In genomic region chr4:185205073-185205472, GRCh38 we compare ENCODE assay signal across 8 cellular contexts. TPM values are rescaled to one million over a fixed set of nuclear protein-coding genes. Genes with fewer than 3 reads are reported as not detected.
DNase-seq lines count a peak whose midpoint lies in the region; ATAC-seq and TF ChIP-seq lines count a peak whose summit lies in the region.
"Not testable (repeated sequence)": the region's sequence is repeated elsewhere in the genome, so short reads cannot be mapped to it uniquely, and the experiment has no call there.

No MANE protein-coding gene starts in this region.

- H3K9me2 ChIP-seq in HCT116 (ENCODE audit: insufficient read depth); hepatocyte (replicated peaks; ENCODE audit: insufficient read depth): not testable (repeated sequence)

- not testable (repeated sequence) for TF ChIP-seq RAD21 in HCT116 (IDR thresholded peaks at IDR 0.05; ENCODE audit: low read depth)

- CTCF ChIA-PET in CD4-positive, alpha-beta memory T cell (lab: Charles Lee; ENCODE audit: partially characterized antibody) = interaction anchor here (1.0 to 1.1 kb wide), 2 partner anchors 46 to 47 kb away, joined by 3 read pairs; no protein-coding TSS in a partner anchor
- CTCF ChIA-PET in HCT116 (lab: Charles Lee) (interaction anchor here (1.1 kb wide), 1 partner anchor 21 kb away, joined by 3 read pairs; no protein-coding TSS in a partner anchor), T-cell (lab: Charles Lee) (interaction anchor here in 1 of 2 donors (0.9 kb wide), 1 partner anchor 49 kb away, joined by 4 read pairs; no protein-coding TSS in a partner anchor), MCF 10A (lab: Yijun Ruan, JAX) (interaction anchor here (0.8 kb wide), 1 partner anchor 18 kb away, joined by 3 read pairs; no protein-coding TSS in a partner anchor)

- peak overlapping the region; percentile 91 for H3K9ac ChIP-seq in HCT116 (ENCODE audit: low read length)

- WGBS in hepatocyte (ENCODE audit: low lambda C conversion rate, missing lambda C conversion rate) = 95% methylated on average over 13 of the region's 13 CpGs

- peaks cover 26 to 58% (median 44%) of the 10 kb centered on the region in 4 donors for H3K4me1 Mint-ChIP-seq in CD4-positive, alpha-beta memory T cell
- peaks cover 48 to 56% (median 49%) of the 10 kb centered on the region in 3 donors for H3K4me1 Mint-ChIP-seq in T-cell
- H3K4me1 Mint-ChIP-seq in activated T-helper 1 cell treated with anti-CD3 and anti-CD28 coated beads, Interleukin-12 subunit alpha, Interleukin-12 subunit beta, Interleukin-2, Interleukin-4 antibody, amounts not matched to agents 30 ng/mL and 10 ng/mL and 1 ng/mL, durations not matched to agents 14 hours and 24 hours and 36 hours (ENCODE audit: low read depth) = peaks cover 42% of the 10 kb centered on the region
- not testable (repeated sequence) for H3K4me1 Mint-ChIP-seq in MCF 10A (ENCODE audit: insufficient read depth, unreplicated experiment)
- peaks cover 30% of the 10 kb centered on the region for H3K4me1 Mint-ChIP-seq in type B pancreatic cell (ENCODE audit: unreplicated experiment)

- H3K4me3 Mint-ChIP-seq in CD4-positive, alpha-beta memory T cell = peak overlapping the region in 7 of 8 donors; percentile 25 to 97 (median 90)
- H3K4me3 Mint-ChIP-seq in T-cell (peak overlapping the region; percentile 83 to 95 (median 95)), MCF 10A (ENCODE audit: unreplicated experiment) (peak overlapping the region; percentile 90), type B pancreatic cell (peak overlapping the region; percentile 85)
- peak overlapping the region; percentile 82 for H3K4me3 Mint-ChIP-seq in activated T-helper 1 cell treated with anti-CD3 and anti-CD28 coated beads, Interleukin-12 subunit alpha, Interleukin-12 subunit beta, Interleukin-2, Interleukin-4 antibody, amounts not matched to agents 30 ng/mL and 10 ng/mL and 1 ng/mL, durations not matched to agents 14 hours and 24 hours and 36 hours

- H3K4me2 ChIP-seq in HCT116 (ENCODE audit: low read length) (peak overlapping the region; percentile 86), hepatocyte (peak overlapping the region; percentile 78), osteoblast (ENCODE audit: insufficient read depth, low read length) (peak overlapping the region; percentile 100)

- not testable (repeated sequence) for H4K20me1 ChIP-seq in HCT116 (ENCODE audit: insufficient read depth); hepatocyte (ENCODE audit: insufficient read depth, poor library complexity, severe bottlenecking); osteoblast (ENCODE audit: insufficient read depth, low read length)

- not testable (repeated sequence) for TF ChIP-seq CTCF in HCT116 (IDR thresholded peaks at IDR 0.05 in 2 of 3, conservative IDR thresholded peaks at IDR 0.05 in 1 of 3; ENCODE audit: borderline replicate concordance in 1 of 3, insufficient read depth in 1 of 3, low read depth in 2 of 3, low read length in 2 of 3); MCF 10A (IDR thresholded peaks at IDR 0.05; ENCODE audit: unreplicated experiment); hepatocyte (IDR thresholded peaks at IDR 0.05; ENCODE audit: poor library complexity); osteoblast (IDR thresholded peaks at IDR 0.05; ENCODE audit: extremely low read depth, low read depth, low read length); type B pancreatic cell (conservative IDR thresholded peaks at IDR 0.05)

- not testable (repeated sequence) for DNase-seq in CD4-positive, alpha-beta memory T cell; HCT116 (ENCODE audit: low read depth, low spot score); T-cell; activated T-helper 1 cell treated with anti-CD3 and anti-CD28 coated beads, Interleukin-12 subunit alpha, Interleukin-12 subunit beta, Interleukin-2, Interleukin-4 antibody, amounts not matched to agents 30 ng/mL and 10 ng/mL and 1 ng/mL, durations not matched to agents 14 hours and 24 hours and 36 hours (ENCODE audit: low spot score); MCF 10A (ENCODE audit: unreplicated experiment); hepatocyte (ENCODE audit: low spot score); osteoblast (ENCODE audit: insufficient read length, low spot score, missing footprints); type B pancreatic cell (ENCODE audit: extremely low spot score, unreplicated experiment)

- H3K4me1 ChIP-seq in CD4-positive, alpha-beta memory T cell (ENCODE audit: insufficient read depth, low read length) = peaks cover 53% of the 10 kb centered on the region
- H3K4me1 ChIP-seq in HCT116 (ENCODE audit: control insufficient read depth in 1 of 2, insufficient read depth in 2 of 2, low read length in 2 of 2) = peaks cover 37 to 49% of the 10 kb centered on the region in 2 experiments
- peaks cover 25% of the 10 kb centered on the region for H3K4me1 ChIP-seq in hepatocyte (ENCODE audit: insufficient read depth)
- H3K4me1 ChIP-seq in osteoblast (ENCODE audit: insufficient read depth, low read length) = peaks cover 31% of the 10 kb centered on the region

- H3K36me3 Mint-ChIP-seq in CD4-positive, alpha-beta memory T cell = peaks cover 4 to 14% of the 10 kb centered on the region in 2 donors
- not testable (repeated sequence) for H3K36me3 Mint-ChIP-seq in T-cell; activated T-helper 1 cell treated with anti-CD3 and anti-CD28 coated beads, Interleukin-12 subunit alpha, Interleukin-12 subunit beta, Interleukin-2, Interleukin-4 antibody, amounts not matched to agents 30 ng/mL and 10 ng/mL and 1 ng/mL, durations not matched to agents 14 hours and 24 hours and 36 hours (ENCODE audit: low read depth); MCF 10A (ENCODE audit: insufficient read depth, unreplicated experiment); type B pancreatic cell

- not testable (repeated sequence) for H3K9me3 ChIP-seq in CD4-positive, alpha-beta memory T cell (ENCODE audit: control insufficient read depth in 1 of 2, low read length in 2 of 2); HCT116 (ENCODE audit: control insufficient read depth in 1 of 2, insufficient read depth in 1 of 2, low read depth in 1 of 2, low read length in 2 of 2); hepatocyte (ENCODE audit: low read depth); osteoblast (ENCODE audit: low read depth, low read length)

- not testable (repeated sequence) for H2AFZ ChIP-seq in HCT116 (ENCODE audit: low read depth, low read length, poor library complexity, severe bottlenecking); hepatocyte
- H2AFZ ChIP-seq in osteoblast (ENCODE audit: low read length) = peak overlapping the region; percentile 96

- not testable (repeated sequence) for ATAC-seq in HCT116; T-cell (replicated peaks in 1 of 4)

- BruUV-seq in HCT116 (replicated peaks; lab: Mats Ljungman, UMichigan); MCF 10A (replicated peaks; lab: Mats Ljungman, UMichigan): not testable (repeated sequence)

- H3K27ac ChIP-seq in CD4-positive, alpha-beta memory T cell (ENCODE audit: low read depth, low read length) = peak overlapping the region; percentile 82
- H3K27ac ChIP-seq in HCT116 (ENCODE audit: low read depth, low read length) (peak overlapping the region; percentile 95), osteoblast (ENCODE audit: low read depth, low read length) (peak overlapping the region; percentile 83)
- H3K27ac ChIP-seq in hepatocyte = not testable (repeated sequence)

- not testable (repeated sequence) for TF ChIP-seq POLR2A in HCT116 (IDR thresholded peaks at IDR 0.05; ENCODE audit: borderline replicate concordance, extremely low read depth, insufficient read depth, insufficient read length)

- intact Hi-C loops in CD4-positive, alpha-beta memory T cell (cut with micrococcal nuclease) = loop anchor here (10.0 kb wide), 1 partner anchor 390 kb away; no protein-coding TSS in a partner anchor
- intact Hi-C loops in HCT116 (cut with micrococcal nuclease) (loop anchor here (2.0 kb wide), 1 partner anchor 100 kb away; no protein-coding TSS in a partner anchor), MCF 10A (cut with micrococcal nuclease) (loop anchor here (10.0 kb wide), 1 partner anchor 270 kb away; the partner anchor contains the start of gene CCDC110)
- intact Hi-C loops in activated T-helper 1 cell treated with anti-CD3 and anti-CD28 coated beads, Interleukin-12 subunit alpha, Interleukin-12 subunit beta, Interleukin-2, Interleukin-4 antibody, amounts not matched to agents 30 ng/mL and 10 ng/mL and 1 ng/mL, durations not matched to agents 14 hours and 24 hours and 36 hours (cut with micrococcal nuclease) = loop anchor here (2.0 to 10.0 kb wide), 3 partner anchors 140 to 670 kb away; partner anchors contain the start of genes CASP3 and PRIMPOL

- H3K27me3 Mint-ChIP-seq in CD4-positive, alpha-beta memory T cell; T-cell; activated T-helper 1 cell treated with anti-CD3 and anti-CD28 coated beads, Interleukin-12 subunit alpha, Interleukin-12 subunit beta, Interleukin-2, Interleukin-4 antibody, amounts not matched to agents 30 ng/mL and 10 ng/mL and 1 ng/mL, durations not matched to agents 14 hours and 24 hours and 36 hours (ENCODE audit: insufficient read depth); MCF 10A (ENCODE audit: insufficient read depth, unreplicated experiment); type B pancreatic cell: not testable (repeated sequence)

- H3K79me2 ChIP-seq in HCT116 (ENCODE audit: insufficient read depth, low read length) = peaks cover 34% of the 10 kb centered on the region
- H3K79me2 ChIP-seq in hepatocyte = peaks cover 23% of the 10 kb centered on the region
- H3K79me2 ChIP-seq in osteoblast (ENCODE audit: insufficient read depth, low read length) = peaks cover 44% of the 10 kb centered on the region

- H3K27me3 ChIP-seq in CD4-positive, alpha-beta memory T cell (ENCODE audit: insufficient read depth, low read length); HCT116 (ENCODE audit: insufficient read depth, low read length); hepatocyte; osteoblast (ENCODE audit: insufficient read depth, low read length): not testable (repeated sequence)

- POLR2A ChIA-PET in CD4-positive, alpha-beta memory T cell (lab: Charles Lee; ENCODE audit: partially characterized antibody) = interaction anchor here (0.9 to 2.0 kb wide), 8 partner anchors 8 to 221 kb away, joined by 3 to 10 read pairs (median 3); partner anchors contain the start of genes ANKRD37, LRP2BP and UFSP2
- POLR2A ChIA-PET in HCT116 (lab: Charles Lee) = not testable (repeated sequence)
- POLR2A ChIA-PET in T-cell (lab: Charles Lee) (interaction anchor here in 1 of 2 donors (1.5 kb wide), 1 partner anchor 49 kb away, joined by 5 read pairs; no protein-coding TSS in a partner anchor), MCF 10A (lab: Yijun Ruan, JAX) (interaction anchor here (0.9 to 2.0 kb wide), 6 partner anchors 24 to 391 kb away, joined by 3 to 25 read pairs (median 3); partner anchors contain the start of genes ANKRD37, LRP2BP and SLC25A4)

- H3K36me3 ChIP-seq in CD4-positive, alpha-beta memory T cell (ENCODE audit: insufficient read depth, low read length); HCT116 (ENCODE audit: control insufficient read depth in 1 of 2, insufficient read depth in 2 of 2, low read length in 2 of 2); hepatocyte (replicated peaks; ENCODE audit: insufficient read depth, low read depth); osteoblast (ENCODE audit: insufficient read depth, low read length): not testable (repeated sequence)

- RAD21 ChIA-PET in HCT116 (lab: Charles Lee; ENCODE audit: low non-redundant PET in 1 of 2, low total read pairs in 2 of 2, uncharacterized antibody in 2 of 2, unreplicated experiment in 2 of 2) = not testable (repeated sequence)

- peak overlapping the region in 6 of 7 donors; percentile 69 to 99 (median 96) for H3K27ac Mint-ChIP-seq in CD4-positive, alpha-beta memory T cell
- H3K27ac Mint-ChIP-seq in T-cell = peak overlapping the region; percentile 72 to 92
- H3K27ac Mint-ChIP-seq in activated T-helper 1 cell treated with anti-CD3 and anti-CD28 coated beads, Interleukin-12 subunit alpha, Interleukin-12 subunit beta, Interleukin-2, Interleukin-4 antibody, amounts not matched to agents 30 ng/mL and 10 ng/mL and 1 ng/mL, durations not matched to agents 14 hours and 24 hours and 36 hours; MCF 10A (ENCODE audit: low read depth, unreplicated experiment); type B pancreatic cell: not testable (repeated sequence)

- H3K4me3 ChIP-seq in CD4-positive, alpha-beta memory T cell (ENCODE audit: low read length in 2 of 2) = peak overlapping the region in 1 of 2 donors; percentile 65
- H3K4me3 ChIP-seq in HCT116 (replicated peaks in 1 of 2; ENCODE audit: low read depth in 1 of 2, low read length in 2 of 2) (peak overlapping the region in 1 of 2 experiments; percentile 63; a peak in 3 of 4 replicates), osteoblast (ENCODE audit: insufficient read depth, low read length) (peak overlapping the region; percentile 75)
- H3K4me3 ChIP-seq in hepatocyte = not testable (repeated sequence)

- not testable (repeated sequence) for H3K9me3 Mint-ChIP-seq in CD4-positive, alpha-beta memory T cell; T-cell; activated T-helper 1 cell treated with anti-CD3 and anti-CD28 coated beads, Interleukin-12 subunit alpha, Interleukin-12 subunit beta, Interleukin-2, Interleukin-4 antibody, amounts not matched to agents 30 ng/mL and 10 ng/mL and 1 ng/mL, durations not matched to agents 14 hours and 24 hours and 36 hours; MCF 10A (ENCODE audit: unreplicated experiment); type B pancreatic cell

RNA-seq across cellular contexts. Expression of gene CFAP97, which starts 1.3 kb away (rescaled TPM):
- 10 to 100 TPM; 41.6 to 41.9 TPM for total RNA-seq in CD4-positive, alpha-beta memory T cell
- 100 to 1,000 TPM; 123 to 128 TPM for polyA plus RNA-seq in CD4-positive, alpha-beta memory T cell
- total RNA-seq in HCT116 (2021; ENCODE audit: unreplicated experiment) (57.7 TPM), T-cell (10 to 100 TPM; 29.8 to 35.3 (median 31.8) TPM), MCF 10A (2022) (80.2 and 95.0 TPM in 2 replicates), hepatocyte (28.5 and 28.9 TPM in 2 replicates), osteoblast (74.3 and 77.1 TPM in 2 replicates), type B pancreatic cell (ENCODE audit: low replicate concordance) (13.8 and 21.6 TPM in 2 replicates)
- polyA plus RNA-seq in HCT116 (2012) = 18.0 and 22.7 TPM in 2 replicates
- total RNA-seq in activated T-helper 1 cell treated with anti-CD3 and anti-CD28 coated beads, Interleukin-12 subunit alpha, Interleukin-12 subunit beta, Interleukin-2, Interleukin-4 antibody, amounts not matched to agents 30 ng/mL and 10 ng/mL and 1 ng/mL, durations not matched to agents 14 hours and 24 hours and 36 hours = 52.4 and 54.6 TPM in 2 replicates
- 16.5 and 20.2 TPM in 2 replicates for polyA plus RNA-seq in hepatocyte

RNA-seq across cellular contexts. Expression of gene SNX25, which starts 4.3 kb away (rescaled TPM):
- 10 to 100 TPM; 23.0 to 24.5 TPM for total RNA-seq in CD4-positive, alpha-beta memory T cell
- polyA plus RNA-seq in CD4-positive, alpha-beta memory T cell = 1 to 10 TPM; 3.5 to 8.4 TPM
- total RNA-seq in HCT116 (2021; ENCODE audit: unreplicated experiment) (20.9 TPM), T-cell (10 to 100 TPM; 14.0 to 19.3 (median 16.4) TPM), MCF 10A (2022) (10.5 and 14.4 TPM in 2 replicates), hepatocyte (20.3 and 24.2 TPM in 2 replicates), osteoblast (66.3 and 98.1 TPM in 2 replicates), type B pancreatic cell (ENCODE audit: low replicate concordance) (9.4 and 11.2 TPM in 2 replicates)
- 10.5 and 12.4 TPM in 2 replicates for polyA plus RNA-seq in HCT116 (2012)
- 22.9 and 25.3 TPM in 2 replicates for total RNA-seq in activated T-helper 1 cell treated with anti-CD3 and anti-CD28 coated beads, Interleukin-12 subunit alpha, Interleukin-12 subunit beta, Interleukin-2, Interleukin-4 antibody, amounts not matched to agents 30 ng/mL and 10 ng/mL and 1 ng/mL, durations not matched to agents 14 hours and 24 hours and 36 hours
- polyA plus RNA-seq in hepatocyte = 13.5 and 16.5 TPM in 2 replicates
